Comparison of ENCODE assay signal across 25 cellular contexts in genomic region chr9:7093040-7093439, GRCh38.
"Had no signal": no experiment of that assay in that cellular context is flagged by ENCODE, and none has a peak within 500 bp of the region (broad histone marks: within the 10 kb centered on the region; RNA-seq: fewer than 3 reads in every experiment).

No MANE protein-coding gene starts in this region.

- ATAC-seq: effector memory CD8-positive, alpha-beta T cell; esophagus mucosa; gastrocnemius medialis; heart right ventricle; left cardiac atrium; left lung; left ventricle myocardium superior; lower lobe of right lung; naive thymus-derived CD8-positive, alpha-beta T cell had no signal

- H3K9me3 ChIP-seq: esophagus squamous epithelium, gastrocnemius medialis, heart right ventricle, left lung, lower lobe of right lung, mucosa of descending colon had no signal

- H3K9me3 Mint-ChIP-seq: dendritic cell treated with granulocyte-macrophage colony-stimulating factor and Interleukin-4, amounts not matched to agents 40 ng/mL and 50 ng/mL, for 4 days; effector memory CD8-positive, alpha-beta T cell; endodermal cell; mesothelial cell of epicardium; naive B cell had no signal

- H3K27me3 ChIP-seq: esophagus squamous epithelium, gastrocnemius medialis, heart right ventricle, left lung had no signal

- H3K27ac Mint-ChIP-seq: dendritic cell treated with granulocyte-macrophage colony-stimulating factor and Interleukin-4, amounts not matched to agents 40 ng/mL and 50 ng/mL, for 4 days; effector memory CD8-positive, alpha-beta T cell; mesothelial cell of epicardium had no signal

- DNase-seq: cortex of kidney; effector CD8-positive, alpha-beta T cell; effector memory CD8-positive, alpha-beta T cell; endodermal cell; erythroblast; esophagus squamous epithelium; foreskin fibroblast; foreskin melanocyte; gastrocnemius medialis; glutamatergic neuron; head of caudate nucleus; heart right ventricle; hippocampal formation; left cardiac atrium; left lung; left ventricle myocardium superior; lower lobe of right lung; mesenchymal stem cell; mucosa of descending colon; naive B cell; naive thymus-derived CD8-positive, alpha-beta T cell had no signal

- H3K4me3 ChIP-seq: esophagus squamous epithelium, gastrocnemius medialis, heart right ventricle, left lung, lower lobe of right lung, mucosa of descending colon had no signal

- H3K4me1 ChIP-seq: left lung, lower lobe of right lung had no signal

- H3K36me3 Mint-ChIP-seq: mesothelial cell of epicardium had no signal

- H3K36me3 ChIP-seq: gastrocnemius medialis, left lung had no signal

- H3K27me3 Mint-ChIP-seq: dendritic cell treated with granulocyte-macrophage colony-stimulating factor and Interleukin-4, amounts not matched to agents 40 ng/mL and 50 ng/mL, for 4 days; effector memory CD8-positive, alpha-beta T cell; naive B cell; naive thymus-derived CD8-positive, alpha-beta T cell had no signal

- H3K4me3 Mint-ChIP-seq: dendritic cell treated with granulocyte-macrophage colony-stimulating factor and Interleukin-4, amounts not matched to agents 40 ng/mL and 50 ng/mL, for 4 days; effector memory CD8-positive, alpha-beta T cell; endodermal cell; mesothelial cell of epicardium; naive B cell; naive thymus-derived CD8-positive, alpha-beta T cell had no signal

- H3K27ac ChIP-seq: epithelial cell of prostate, esophagus squamous epithelium, gastrocnemius medialis, heart right ventricle, left lung, lower lobe of right lung had no signal
